ENCODE assay signal across 8 cellular contexts in genomic region chr5:79990205-79990597, GRCh38. TPM values are rescaled to one million over a fixed set of nuclear protein-coding genes. Genes with fewer than 3 reads are reported as not detected.
A peak's percentile ranks its signal among the peaks of the same experiment; 100 is the strongest.
DNase-seq lines count a peak whose midpoint lies in the region; ATAC-seq, FAIRE-seq and TF ChIP-seq lines count a peak whose summit lies in the region.

No MANE protein-coding gene starts in this region.

- in situ Hi-C loops in GM13976 (cut with MboI; ENCODE audit: low sequenced_read_pairs, unreplicated experiment), result no loop called here

- H3K4me3 Mint-ChIP-seq in progenitor cell of endocrine pancreas (ENCODE audit: low read depth), result peak overlapping the region; percentile 88

- H3K4me2 ChIP-seq in endothelial cell of umbilical vein (ENCODE audit: insufficient read depth, low read length), result peak overlapping the region; percentile 78

- H4K20me1 ChIP-seq in endothelial cell of umbilical vein (replicated peaks; ENCODE audit: control insufficient read depth, extremely low read depth, insufficient read depth, low read length), result no peaks in the 10 kb centered on the region

- no peak for TF ChIP-seq POLR2A in endothelial cell of umbilical vein (IDR thresholded peaks at IDR 0.05; ENCODE audit: low read depth, low read length)

- H3K9me1 ChIP-seq in endothelial cell of umbilical vein (replicated peaks; ENCODE audit: control insufficient read depth, extremely low read depth, insufficient read depth, low read length), result no peaks in the 10 kb centered on the region

- H3K9me3 Mint-ChIP-seq in progenitor cell of endocrine pancreas (ENCODE audit: low read depth), result peaks cover 2% of the 10 kb centered on the region

- FAIRE-seq in endothelial cell of umbilical vein (lab: Jason Lieb, UNC), result peak; percentile 46

- CTCF ChIA-PET in endothelial cell of umbilical vein (lab: Charles Lee) (interaction anchor here (1.2 to 2.5 kb wide), 3 partner anchors 11 to 93 kb away, joined by 3 to 10 read pairs (median 4); no protein-coding TSS in a partner anchor), HEK293T (lab: Yijun Ruan, JAX) (no interaction called here)

- no peaks in the 10 kb centered on the region for H3K79me2 ChIP-seq in endothelial cell of umbilical vein (ENCODE audit: control insufficient read depth, insufficient read depth, low read length)

- peaks cover 12% of the 10 kb centered on the region for H3K4me1 Mint-ChIP-seq in progenitor cell of endocrine pancreas (ENCODE audit: low read depth)

- H3K4me3 ChIP-seq in endothelial cell of umbilical vein (replicated peaks in 1 of 3; ENCODE audit: insufficient read depth in 1 of 3, low read depth in 1 of 3, low read length in 3 of 3), result peak overlapping the region in 2 of 3 experiments; percentile 60 to 66

- peaks cover 7% of the 10 kb centered on the region for H3K27me3 Mint-ChIP-seq in progenitor cell of endocrine pancreas

- H3K9me3 ChIP-seq in endothelial cell of umbilical vein (replicated peaks; ENCODE audit: control insufficient read depth, insufficient read depth, low read length), result no peaks in the 10 kb centered on the region

- intact Hi-C loops in endothelial cell of umbilical vein (cut with micrococcal nuclease), result loop anchor here (5.0 kb wide), 1 partner anchor 92 kb away; no protein-coding TSS in a partner anchor

- dilution Hi-C loops in endothelial cell of umbilical vein (cut with MboI; ENCODE audit: extremely low pct_ligation_motif_present, low sequenced_read_pairs), result no loop called here

- peaks cover 0 to 2% of the 10 kb centered on the region in 2 experiments for H3K27me3 ChIP-seq in endothelial cell of umbilical vein (ENCODE audit: control insufficient read depth in 2 of 2, insufficient read depth in 2 of 2, low read length in 2 of 2)

- peak; percentile 39 for ATAC-seq in GM21737 (IDR thresholded peaks at IDR 0.05; ENCODE audit: unreplicated experiment)

- peak overlapping the region; percentile 98 for H2AFZ ChIP-seq in endothelial cell of umbilical vein (ENCODE audit: low read depth, low read length)

- peaks cover 20% of the 10 kb centered on the region for H3K36me3 Mint-ChIP-seq in progenitor cell of endocrine pancreas (ENCODE audit: insufficient read depth)

- peak; percentile 53 for DNase-seq in GM13976 (ENCODE audit: low spot score)
- DNase-seq in MV-4-11 (lab: John Stamatoyannopoulos, UW), result peak; percentile 12
- no peak for DNase-seq in endothelial cell of umbilical vein (ENCODE audit: low read depth, low spot score)
- DNase-seq in progenitor cell of endocrine pancreas (ENCODE audit: low spot score, unreplicated experiment), result no peak
- DNase-seq in NCI-H526 (lab: John Stamatoyannopoulos, UW), result no peak
- no peak for DNase-seq in SW480 (ENCODE audit: low spot score)
- no peak for DNase-seq in HEK293T (ENCODE audit: extremely low spot score)

- POLR2A ChIA-PET in endothelial cell of umbilical vein (lab: Charles Lee), result no interaction called here
- POLR2A ChIA-PET in HEK293T (lab: Yijun Ruan, JAX), result interaction anchor here (1.0 to 2.1 kb wide), 3 partner anchors 9 to 58 kb away, joined by 3 to 5 read pairs (median 3); no protein-coding TSS in a partner anchor

- TF ChIP-seq CTCF in GM13976 (IDR thresholded peaks at IDR 0.05; ENCODE audit: borderline replicate concordance, control extremely low read depth, extremely low read depth, insufficient read depth, missing control alignments) (no peak), endothelial cell of umbilical vein (IDR thresholded peaks at IDR 0.05; ENCODE audit: extremely low read depth in 1 of 2, insufficient read depth in 1 of 2, low read depth in 1 of 2, low read length in 2 of 2) (no peak), progenitor cell of endocrine pancreas (IDR thresholded peaks at IDR 0.05; ENCODE audit: unreplicated experiment) (no peak)

- peak overlapping the region; percentile 60 for H3K9ac ChIP-seq in endothelial cell of umbilical vein (replicated peaks; ENCODE audit: extremely low read depth, insufficient read depth, low read length)

- peak overlapping the region; percentile 97 for H3K27ac Mint-ChIP-seq in progenitor cell of endocrine pancreas

- H3K27ac ChIP-seq in endothelial cell of umbilical vein (ENCODE audit: insufficient read depth, low read depth, low read length), result no peak overlapping the region

- peaks cover 13% of the 10 kb centered on the region for H3K4me1 ChIP-seq in endothelial cell of umbilical vein (ENCODE audit: control insufficient read depth, extremely low read depth, insufficient read depth, low read length)

- TSS peak; percentile 58 for BruUV-seq in endothelial cell of umbilical vein (replicated peaks; lab: Mats Ljungman, UMichigan)

- H3K36me3 ChIP-seq in endothelial cell of umbilical vein (ENCODE audit: control insufficient read depth in 2 of 2, extremely low read depth in 1 of 2, insufficient read depth in 2 of 2, low read length in 2 of 2), result no peaks in the 10 kb centered on the region

TF ChIP-seq in endothelial cell of umbilical vein, 7 proteins besides CTCF, POLR2A, EP300 and RAD21:
- TF ChIP-seq GATA2 (IDR thresholded peaks at IDR 0.05; ENCODE audit: insufficient read depth, insufficient read length, low read depth, low read length), result no peak
- no peak for TF ChIP-seq FOS (IDR thresholded peaks at IDR 0.05; ENCODE audit: borderline replicate concordance, insufficient read depth, low read length)
- TF ChIP-seq JUN (IDR thresholded peaks at IDR 0.05; ENCODE audit: borderline replicate concordance, insufficient read depth, insufficient read length, low read depth), result no peak
- TF ChIP-seq EZH2 (IDR thresholded peaks at IDR 0.05; ENCODE audit: borderline replicate concordance, low read depth, low read length, severe bottlenecking), result no peak
- no peak for TF ChIP-seq MAX (IDR thresholded peaks at IDR 0.05; ENCODE audit: insufficient read depth, insufficient read length)
- TF ChIP-seq POLR2AphosphoS5 (IDR thresholded peaks at IDR 0.05; ENCODE audit: insufficient read depth, low read depth, low read length), result no peak
- no peak for TF ChIP-seq MYC (IDR thresholded peaks at IDR 0.05; ENCODE audit: low read depth, low read length)

TF ChIP-seq in HEK293T, 16 proteins besides CTCF, POLR2A, EP300 and RAD21:
- TF ChIP-seq BHLHE40 (IDR thresholded peaks at IDR 0.05; ENCODE audit: borderline replicate concordance), result no peak
- no peak for TF ChIP-seq SUZ12 (IDR thresholded peaks at IDR 0.05)
- no peak for TF ChIP-seq LEF1 (IDR thresholded peaks at IDR 0.05; ENCODE audit: borderline replicate concordance)
- TF ChIP-seq ARNT (IDR thresholded peaks at IDR 0.05), result no peak
- TF ChIP-seq FOXM1 (IDR thresholded peaks at IDR 0.05; ENCODE audit: borderline replicate concordance), result no peak
- no peak for TF ChIP-seq HDGF (IDR thresholded peaks at IDR 0.05; ENCODE audit: borderline replicate concordance)
- TF ChIP-seq FOXK2 (IDR thresholded peaks at IDR 0.05), result no peak
- no peak for TF ChIP-seq ZNF384 (IDR thresholded peaks at IDR 0.05)
- TF ChIP-seq L3MBTL2 (conservative IDR thresholded peaks at IDR 0.05), result no peak

RNA-seq across cellular contexts. Expression of gene MTX3, which starts 0.9 kb away (rescaled TPM):
- total RNA-seq in endothelial cell of umbilical vein (8.3 and 9.4 TPM in 2 replicates), progenitor cell of endocrine pancreas (24.1 and 24.7 TPM in 2 replicates)
- 2.1 and 2.9 TPM in 2 replicates for polyA plus RNA-seq in endothelial cell of umbilical vein
- 2.0 and 2.3 TPM in 2 replicates for polyA plus RNA-seq in endothelial cell of umbilical vein (2011; cell fraction: cytosol; rRNA removed)
- polyA plus RNA-seq in endothelial cell of umbilical vein (2011; cell fraction: nucleus; rRNA removed), result 9.5 and 11.3 TPM in 2 replicates
- polyA plus RNA-seq in endothelial cell of umbilical vein (2012), result 2.8 and 3.7 TPM in 2 replicates
- polyA minus RNA-seq in endothelial cell of umbilical vein, result 5.8 and 6.2 TPM in 2 replicates
- polyA minus RNA-seq in endothelial cell of umbilical vein (2011; cell fraction: cytosol; rRNA and poly(A)+ RNA removed), result 14.8 TPM
- polyA minus RNA-seq in endothelial cell of umbilical vein (2011; cell fraction: nucleus; rRNA and poly(A)+ RNA removed), result 4.8 and 7.6 TPM in 2 replicates

RNA-seq across cellular contexts. Expression of gene THBS4, which starts 44.9 kb away (rescaled TPM):
- not detected in 2 replicates for total RNA-seq in endothelial cell of umbilical vein
- polyA plus RNA-seq in endothelial cell of umbilical vein, result not detected in 2 replicates
- 0.03 and 0.06 TPM in 2 replicates for polyA plus RNA-seq in endothelial cell of umbilical vein (2011; cell fraction: cytosol; rRNA removed)
- polyA plus RNA-seq in endothelial cell of umbilical vein (2011; cell fraction: nucleus; rRNA removed), result 0.07 TPM in 1 of 2 replicates, not detected in the other
- polyA plus RNA-seq in endothelial cell of umbilical vein (2012), result not detected in 2 replicates
- polyA minus RNA-seq in endothelial cell of umbilical vein, result not detected in 2 replicates
- polyA minus RNA-seq in endothelial cell of umbilical vein (2011; cell fraction: cytosol; rRNA and poly(A)+ RNA removed), result not detected
- not detected in 2 replicates for polyA minus RNA-seq in endothelial cell of umbilical vein (2011; cell fraction: nucleus; rRNA and poly(A)+ RNA removed)
- 5.6 and 6.1 TPM in 2 replicates for total RNA-seq in progenitor cell of endocrine pancreas

Comparison
In these comparisons a context has a peak if more than half of its experiments do, and no peak if none do; other contexts are left out.
1. DNase-seq: peak in GM13976 (single experiment) and MV-4-11 (single experiment); none in endothelial cell of umbilical vein (single experiment), progenitor cell of endocrine pancreas (single experiment), NCI-H526 (0 of 2), SW480 (single experiment) and HEK293T (single experiment).